8 cellular contexts compared by ENCODE assay signal in the genomic region with DNA sequence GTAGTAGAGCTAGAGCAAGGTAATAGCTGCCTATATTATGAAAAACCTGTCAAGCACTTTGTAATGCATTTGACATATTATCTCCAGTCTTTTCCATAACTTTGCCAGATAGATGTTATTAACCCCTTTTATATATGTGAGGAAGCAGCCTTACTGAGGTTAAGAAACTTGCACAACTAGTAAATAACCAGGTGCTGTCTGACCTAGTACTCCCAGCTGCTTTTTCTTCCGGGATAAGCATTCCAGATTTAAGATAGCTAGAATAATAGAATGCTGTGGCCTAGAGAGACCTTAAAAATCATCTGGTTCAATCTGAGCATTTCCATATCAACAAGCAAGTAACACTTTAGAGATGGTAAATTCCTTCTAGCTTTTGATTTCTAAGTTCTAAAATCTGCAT. TPM values are rescaled to one million over a fixed set of nuclear protein-coding genes. Genes with fewer than 3 reads are reported as not detected.
DNase-seq lines count a peak whose midpoint lies in the region; ATAC-seq, FAIRE-seq and TF ChIP-seq lines count a peak whose summit lies in the region.

No MANE protein-coding gene starts in this region.

- DNase-seq in GM12892 (ENCODE audit: insufficient read length) (no peak), Peyer's patch (no peak), fibroblast of mammary gland (ENCODE audit: low read depth) (no peak), retinal pigment epithelial cell (ENCODE audit: low read depth) (no peak), CD1c-positive myeloid dendritic cell (ENCODE audit: extremely low spot score) (no peak), DMS153 (lab: John Stamatoyannopoulos, UW) (no peak)

- FAIRE-seq in GM12892 (lab: Jason Lieb, UNC) = peak; percentile 72

- TF ChIP-seq CTCF in Peyer's patch (IDR thresholded peaks at IDR 0.05) (no peak), fibroblast of mammary gland (conservative IDR thresholded peaks at IDR 0.05; ENCODE audit: control insufficient read depth, insufficient read depth, low read depth, low read length) (no peak), retinal pigment epithelial cell (conservative IDR thresholded peaks at IDR 0.05; ENCODE audit: low read depth, low read length) (no peak)

- no peaks in the 10 kb centered on the region for H3K9me3 ChIP-seq in Peyer's patch

- ATAC-seq in HG02884 (IDR thresholded peaks at IDR 0.05; ENCODE audit: unreplicated experiment) (no peak), GM19324 (IDR thresholded peaks at IDR 0.05; ENCODE audit: low FRiP score, unreplicated experiment) (no peak)

- H3K36me3 ChIP-seq in Peyer's patch = no peaks in the 10 kb centered on the region

- H3K27me3 ChIP-seq in Peyer's patch = no peaks in the 10 kb centered on the region

- TF ChIP-seq POLR2A in GM12892 (IDR thresholded peaks at IDR 0.05; ENCODE audit: low read depth, low read length) (no peak), Peyer's patch (IDR thresholded peaks at IDR 0.05) (no peak)

- peaks cover 0 to 25% (median 9%) of the 10 kb centered on the region in 4 donors for H3K4me1 ChIP-seq in Peyer's patch

- H3K27ac ChIP-seq in Peyer's patch = peak overlapping the region in 3 of 4 donors; percentile 95 to 98 (median 98)

- peak overlapping the region; percentile 74 to 94 (median 86) for H3K4me3 ChIP-seq in Peyer's patch
- H3K4me3 ChIP-seq in fibroblast of mammary gland (ENCODE audit: control insufficient read depth, low read depth, low read length) = peak overlapping the region; percentile 93
- H3K4me3 ChIP-seq in retinal pigment epithelial cell (ENCODE audit: low read length) = peak overlapping the region; percentile 74

RNA-seq across cellular contexts. Expression of a gene that starts 1.6 kb away (rescaled TPM):
- polyA plus RNA-seq in GM12892 (2012; ENCODE audit: missing spikeins) = 44.3 TPM
- 10 to 100 TPM; 42.2 to 62.7 (median 45.9) TPM for total RNA-seq in Peyer's patch
